ENCODE assay signal across 11 cellular contexts in genomic region chr7:55271069-55271468, GRCh38.
DNase-seq lines count a peak whose midpoint lies in the region; ATAC-seq and TF ChIP-seq lines count a peak whose summit lies in the region.
"Had no signal": no experiment of that assay in that cellular context is flagged by ENCODE, and none has a peak within 500 bp of the region (broad histone marks: within the 10 kb centered on the region; RNA-seq: fewer than 3 reads in every experiment).

No MANE protein-coding gene starts in this region.

- in situ Hi-C loops in GM13976 (cut with MboI; ENCODE audit: low sequenced_read_pairs, unreplicated experiment), result no loop called here

- H3K27me3 ChIP-seq in A673 (replicated peaks; ENCODE audit: insufficient read depth, low read depth, low read length, poor library complexity) (no peaks in the 10 kb centered on the region), RWPE2 (ENCODE audit: insufficient read depth, poor library complexity, severe bottlenecking) (no peaks in the 10 kb centered on the region)

- no peak for ATAC-seq in RWPE2 (ENCODE audit: low read depth)
- ATAC-seq in GM19397 (IDR thresholded peaks at IDR 0.05; ENCODE audit: unreplicated experiment), result no peak

- no peaks in the 10 kb centered on the region for H3K9me3 ChIP-seq in A673 (ENCODE audit: low read depth, low read length, poor library complexity, severe bottlenecking)
- H3K9me3 ChIP-seq in RWPE2 (ENCODE audit: severe bottlenecking), result no peaks in the 10 kb centered on the region

- BruUV-seq in A673 (replicated peaks; lab: Mats Ljungman, UMichigan), result no TSS peak

- TF ChIP-seq POLR2A in lower leg skin (IDR thresholded peaks at IDR 0.05), result no peak

- WGBS in lower leg skin, 2 donors, result 59 to 64% methylated on average over 4 of the region's 4 CpGs

- CTCF ChIA-PET in A673 (lab: Charles Lee), result no interaction called here

- H3K4me3 ChIP-seq in A673 (ENCODE audit: low read depth, low read length, poor library complexity, severe bottlenecking), result no peak overlapping the region
- H3K4me3 ChIP-seq in RWPE2 (ENCODE audit: severe bottlenecking), result no peak overlapping the region
- H3K4me3 ChIP-seq in fibroblast of the aortic adventitia (ENCODE audit: low read depth, low read length), result no peak overlapping the region
- no peak overlapping the region for H3K4me3 ChIP-seq in lower leg skin (ENCODE audit: low read depth, poor library complexity, severe bottlenecking)

- POLR2A ChIA-PET in A673 (lab: Charles Lee; ENCODE audit: low non-redundant PET), result no interaction called here

- H3K4me1 ChIP-seq in A673 (ENCODE audit: insufficient read depth, low read length, poor library complexity, severe bottlenecking), result no peaks in the 10 kb centered on the region
- H3K4me1 ChIP-seq in RWPE2 (ENCODE audit: insufficient read depth, poor library complexity, severe bottlenecking), result no peaks in the 10 kb centered on the region

- H3K27ac ChIP-seq in A673 (ENCODE audit: low read depth, low read length, poor library complexity, severe bottlenecking) (no peak overlapping the region), RWPE2 (ENCODE audit: poor library complexity, severe bottlenecking) (no peak overlapping the region)

- intact Hi-C loops in A673 (cut with micrococcal nuclease; ENCODE audit: unreplicated experiment), result no loop called here
- intact Hi-C loops in lower leg skin (cut with DNase I; ENCODE audit: low total_unique reads), result no loop called here

- DNase-seq in A673 (ENCODE audit: low spot score) (peak; percentile 17), GM13976 (ENCODE audit: low spot score) (peak; percentile 34), RWPE2 (ENCODE audit: low spot score) (no peak), fibroblast of the aortic adventitia (ENCODE audit: low read depth) (peak; percentile 28), NCI-H2171 treated with DMSO at 0.1 percent for 48 hours (lab: John Stamatoyannopoulos, UW) (no peak), retina (no peak), lower leg skin (ENCODE audit: low spot score in 2 of 2) (no peak)
- DNase-seq: activated CD4-positive, alpha-beta T cell treated with anti-CD3 and anti-CD28 coated beads, Interleukin-2, amount 10 ng/mL, durations not matched to agents 24 days and 14 days; CD4-positive, alpha-beta memory T cell; stimulated activated naive CD4-positive, alpha-beta T cell had no signal

- TF ChIP-seq CTCF in A673 (conservative IDR thresholded peaks at IDR 0.05; ENCODE audit: low read depth, low read length) (peak; percentile 47), GM13976 (IDR thresholded peaks at IDR 0.05; ENCODE audit: borderline replicate concordance, control extremely low read depth, extremely low read depth, insufficient read depth, missing control alignments) (peak; percentile 26), RWPE2 (IDR thresholded peaks at IDR 0.05; ENCODE audit: poor library complexity, severe bottlenecking) (peak; percentile 37), fibroblast of the aortic adventitia (IDR thresholded peaks at IDR 0.05; ENCODE audit: insufficient read depth, low read length) (peak; percentile 61), lower leg skin (IDR thresholded peaks at IDR 0.05) (no peak)

- no peaks in the 10 kb centered on the region for H3K36me3 ChIP-seq in A673 (ENCODE audit: insufficient read depth, low read length, poor library complexity, severe bottlenecking)
- no peaks in the 10 kb centered on the region for H3K36me3 ChIP-seq in RWPE2 (ENCODE audit: low read depth)

Comparison
In these comparisons a context has a peak if more than half of its experiments do, and no peak if none do; other contexts are left out.
1. DNase-seq: peak in A673 (single experiment), GM13976 (single experiment) and fibroblast of the aortic adventitia (single experiment); none in RWPE2 (single experiment), NCI-H2171 treated with DMSO at 0.1 percent for 48 hours (single experiment), retina (single experiment) and lower leg skin (0 of 2).
2. CTCF ChIP-seq: peak in A673 (single experiment), GM13976 (single experiment), RWPE2 (single experiment) and fibroblast of the aortic adventitia (single experiment); none in lower leg skin (0 of 3).